ENCODE assay signal across 1 cellular context in the genomic region with DNA sequence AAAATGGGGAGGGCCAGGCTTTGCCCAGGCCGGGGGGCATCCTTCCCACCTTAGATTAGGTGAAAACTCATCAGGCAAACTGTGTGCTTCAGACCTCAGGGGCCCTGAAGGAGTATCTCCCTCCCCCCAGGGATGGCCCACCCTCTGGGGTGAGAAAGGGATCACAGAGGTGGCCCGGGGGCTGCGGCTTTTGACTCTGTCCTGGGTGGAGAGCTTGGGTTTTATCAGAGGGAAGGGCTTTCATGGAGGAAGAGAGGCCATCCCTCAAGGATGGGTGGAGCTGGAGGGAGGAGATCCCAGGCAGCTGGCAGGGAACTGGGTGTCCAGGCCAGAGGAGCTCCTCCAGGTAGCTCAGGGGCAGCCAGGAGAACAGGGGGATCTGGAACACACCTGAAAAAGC.
TF ChIP-seq lines count a peak whose summit lies in the region.

No MANE protein-coding gene starts in this region.

TF ChIP-seq in GM23338, 12 proteins besides CTCF, POLR2A, EP300 and RAD21:
- TF ChIP-seq, protein P1, sequence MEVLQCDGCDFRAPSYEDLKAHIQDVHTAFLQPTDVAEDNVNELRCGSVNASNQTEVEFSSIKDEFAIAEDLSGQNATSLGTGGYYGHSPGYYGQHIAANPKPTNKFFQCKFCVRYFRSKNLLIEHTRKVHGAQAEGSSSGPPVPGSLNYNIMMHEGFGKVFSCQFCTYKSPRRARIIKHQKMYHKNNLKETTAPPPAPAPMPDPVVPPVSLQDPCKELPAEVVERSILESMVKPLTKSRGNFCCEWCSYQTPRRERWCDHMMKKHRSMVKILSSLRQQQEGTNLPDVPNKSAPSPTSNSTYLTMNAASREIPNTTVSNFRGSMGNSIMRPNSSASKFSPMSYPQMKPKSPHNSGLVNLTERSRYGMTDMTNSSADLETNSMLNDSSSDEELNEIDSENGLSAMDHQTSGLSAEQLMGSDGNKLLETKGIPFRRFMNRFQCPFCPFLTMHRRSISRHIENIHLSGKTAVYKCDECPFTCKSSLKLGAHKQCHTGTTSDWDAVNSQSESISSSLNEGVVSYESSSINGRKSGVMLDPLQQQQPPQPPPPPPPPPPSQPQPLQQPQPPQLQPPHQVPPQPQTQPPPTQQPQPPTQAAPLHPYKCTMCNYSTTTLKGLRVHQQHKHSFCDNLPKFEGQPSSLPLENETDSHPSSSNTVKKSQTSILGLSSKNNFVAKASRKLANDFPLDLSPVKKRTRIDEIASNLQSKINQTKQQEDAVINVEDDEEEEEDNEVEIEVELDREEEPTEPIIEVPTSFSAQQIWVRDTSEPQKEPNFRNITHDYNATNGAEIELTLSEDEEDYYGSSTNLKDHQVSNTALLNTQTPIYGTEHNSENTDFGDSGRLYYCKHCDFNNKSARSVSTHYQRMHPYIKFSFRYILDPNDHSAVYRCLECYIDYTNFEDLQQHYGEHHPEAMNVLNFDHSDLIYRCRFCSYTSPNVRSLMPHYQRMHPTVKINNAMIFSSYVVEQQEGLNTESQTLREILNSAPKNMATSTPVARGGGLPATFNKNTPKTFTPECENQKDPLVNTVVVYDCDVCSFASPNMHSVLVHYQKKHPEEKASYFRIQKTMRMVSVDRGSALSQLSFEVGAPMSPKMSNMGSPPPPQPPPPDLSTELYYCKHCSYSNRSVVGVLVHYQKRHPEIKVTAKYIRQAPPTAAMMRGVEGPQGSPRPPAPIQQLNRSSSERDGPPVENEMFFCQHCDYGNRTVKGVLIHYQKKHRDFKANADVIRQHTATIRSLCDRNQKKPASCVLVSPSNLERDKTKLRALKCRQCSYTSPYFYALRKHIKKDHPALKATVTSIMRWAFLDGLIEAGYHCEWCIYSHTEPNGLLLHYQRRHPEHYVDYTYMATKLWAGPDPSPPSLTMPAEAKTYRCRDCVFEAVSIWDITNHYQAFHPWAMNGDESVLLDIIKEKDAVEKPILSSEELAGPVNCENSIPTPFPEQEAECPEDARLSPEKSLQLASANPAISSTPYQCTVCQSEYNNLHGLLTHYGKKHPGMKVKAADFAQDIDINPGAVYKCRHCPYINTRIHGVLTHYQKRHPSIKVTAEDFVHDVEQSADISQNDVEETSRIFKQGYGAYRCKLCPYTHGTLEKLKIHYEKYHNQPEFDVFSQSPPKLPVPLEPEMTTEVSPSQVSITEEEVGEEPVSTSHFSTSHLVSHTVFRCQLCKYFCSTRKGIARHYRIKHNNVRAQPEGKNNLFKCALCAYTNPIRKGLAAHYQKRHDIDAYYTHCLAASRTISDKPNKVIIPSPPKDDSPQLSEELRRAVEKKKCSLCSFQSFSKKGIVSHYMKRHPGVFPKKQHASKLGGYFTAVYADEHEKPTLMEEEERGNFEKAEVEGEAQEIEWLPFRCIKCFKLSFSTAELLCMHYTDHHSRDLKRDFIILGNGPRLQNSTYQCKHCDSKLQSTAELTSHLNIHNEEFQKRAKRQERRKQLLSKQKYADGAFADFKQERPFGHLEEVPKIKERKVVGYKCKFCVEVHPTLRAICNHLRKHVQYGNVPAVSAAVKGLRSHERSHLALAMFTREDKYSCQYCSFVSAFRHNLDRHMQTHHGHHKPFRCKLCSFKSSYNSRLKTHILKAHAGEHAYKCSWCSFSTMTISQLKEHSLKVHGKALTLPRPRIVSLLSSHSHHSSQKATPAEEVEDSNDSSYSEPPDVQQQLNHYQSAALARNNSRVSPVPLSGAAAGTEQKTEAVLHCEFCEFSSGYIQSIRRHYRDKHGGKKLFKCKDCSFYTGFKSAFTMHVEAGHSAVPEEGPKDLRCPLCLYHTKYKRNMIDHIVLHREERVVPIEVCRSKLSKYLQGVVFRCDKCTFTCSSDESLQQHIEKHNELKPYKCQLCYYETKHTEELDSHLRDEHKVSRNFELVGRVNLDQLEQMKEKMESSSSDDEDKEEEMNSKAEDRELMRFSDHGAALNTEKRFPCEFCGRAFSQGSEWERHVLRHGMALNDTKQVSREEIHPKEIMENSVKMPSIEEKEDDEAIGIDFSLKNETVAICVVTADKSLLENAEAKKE (CRISPR knock-in tag; IDR thresholded peaks at IDR 0.05) = no peak
- no peak for TF ChIP-seq ZNF331 (CRISPR knock-in tag; IDR thresholded peaks at IDR 0.05; ENCODE audit: low read depth)
- TF ChIP-seq JUNB (IDR thresholded peaks at IDR 0.05; ENCODE audit: unreplicated experiment) = no peak
- no peak for TF ChIP-seq EZH2 (IDR thresholded peaks at IDR 0.05; ENCODE audit: low read depth, unreplicated experiment)
- TF ChIP-seq ZNF114 (CRISPR knock-in tag; IDR thresholded peaks at IDR 0.05) = no peak
- TF ChIP-seq, protein P2, sequence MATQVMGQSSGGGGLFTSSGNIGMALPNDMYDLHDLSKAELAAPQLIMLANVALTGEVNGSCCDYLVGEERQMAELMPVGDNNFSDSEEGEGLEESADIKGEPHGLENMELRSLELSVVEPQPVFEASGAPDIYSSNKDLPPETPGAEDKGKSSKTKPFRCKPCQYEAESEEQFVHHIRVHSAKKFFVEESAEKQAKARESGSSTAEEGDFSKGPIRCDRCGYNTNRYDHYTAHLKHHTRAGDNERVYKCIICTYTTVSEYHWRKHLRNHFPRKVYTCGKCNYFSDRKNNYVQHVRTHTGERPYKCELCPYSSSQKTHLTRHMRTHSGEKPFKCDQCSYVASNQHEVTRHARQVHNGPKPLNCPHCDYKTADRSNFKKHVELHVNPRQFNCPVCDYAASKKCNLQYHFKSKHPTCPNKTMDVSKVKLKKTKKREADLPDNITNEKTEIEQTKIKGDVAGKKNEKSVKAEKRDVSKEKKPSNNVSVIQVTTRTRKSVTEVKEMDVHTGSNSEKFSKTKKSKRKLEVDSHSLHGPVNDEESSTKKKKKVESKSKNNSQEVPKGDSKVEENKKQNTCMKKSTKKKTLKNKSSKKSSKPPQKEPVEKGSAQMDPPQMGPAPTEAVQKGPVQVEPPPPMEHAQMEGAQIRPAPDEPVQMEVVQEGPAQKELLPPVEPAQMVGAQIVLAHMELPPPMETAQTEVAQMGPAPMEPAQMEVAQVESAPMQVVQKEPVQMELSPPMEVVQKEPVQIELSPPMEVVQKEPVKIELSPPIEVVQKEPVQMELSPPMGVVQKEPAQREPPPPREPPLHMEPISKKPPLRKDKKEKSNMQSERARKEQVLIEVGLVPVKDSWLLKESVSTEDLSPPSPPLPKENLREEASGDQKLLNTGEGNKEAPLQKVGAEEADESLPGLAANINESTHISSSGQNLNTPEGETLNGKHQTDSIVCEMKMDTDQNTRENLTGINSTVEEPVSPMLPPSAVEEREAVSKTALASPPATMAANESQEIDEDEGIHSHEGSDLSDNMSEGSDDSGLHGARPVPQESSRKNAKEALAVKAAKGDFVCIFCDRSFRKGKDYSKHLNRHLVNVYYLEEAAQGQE (IDR thresholded peaks at IDR 0.05; ENCODE audit: unreplicated experiment) = no peak
- TF ChIP-seq, protein P3, sequence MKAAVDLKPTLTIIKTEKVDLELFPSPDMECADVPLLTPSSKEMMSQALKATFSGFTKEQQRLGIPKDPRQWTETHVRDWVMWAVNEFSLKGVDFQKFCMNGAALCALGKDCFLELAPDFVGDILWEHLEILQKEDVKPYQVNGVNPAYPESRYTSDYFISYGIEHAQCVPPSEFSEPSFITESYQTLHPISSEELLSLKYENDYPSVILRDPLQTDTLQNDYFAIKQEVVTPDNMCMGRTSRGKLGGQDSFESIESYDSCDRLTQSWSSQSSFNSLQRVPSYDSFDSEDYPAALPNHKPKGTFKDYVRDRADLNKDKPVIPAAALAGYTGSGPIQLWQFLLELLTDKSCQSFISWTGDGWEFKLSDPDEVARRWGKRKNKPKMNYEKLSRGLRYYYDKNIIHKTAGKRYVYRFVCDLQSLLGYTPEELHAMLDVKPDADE (IDR thresholded peaks at IDR 0.05) = no peak
- TF ChIP-seq EZH2phosphoT487 (IDR thresholded peaks at IDR 0.05; ENCODE audit: unreplicated experiment) = no peak
- no peak for TF ChIP-seq POLR2AphosphoS5 (IDR thresholded peaks at IDR 0.05; ENCODE audit: low read depth)
- no peak for TF ChIP-seq CREB1 (CRISPR knock-in tag; IDR thresholded peaks at IDR 0.05; ENCODE audit: low read depth)
- no peak for TF ChIP-seq STAT1 (IDR thresholded peaks at IDR 0.05; ENCODE audit: unreplicated experiment)
- TF ChIP-seq NANOG (IDR thresholded peaks at IDR 0.05; ENCODE audit: borderline replicate concordance) = no peak
TF ChIP-seq in GM23338: peak in this region for 0.
